In the genomic region with DNA sequence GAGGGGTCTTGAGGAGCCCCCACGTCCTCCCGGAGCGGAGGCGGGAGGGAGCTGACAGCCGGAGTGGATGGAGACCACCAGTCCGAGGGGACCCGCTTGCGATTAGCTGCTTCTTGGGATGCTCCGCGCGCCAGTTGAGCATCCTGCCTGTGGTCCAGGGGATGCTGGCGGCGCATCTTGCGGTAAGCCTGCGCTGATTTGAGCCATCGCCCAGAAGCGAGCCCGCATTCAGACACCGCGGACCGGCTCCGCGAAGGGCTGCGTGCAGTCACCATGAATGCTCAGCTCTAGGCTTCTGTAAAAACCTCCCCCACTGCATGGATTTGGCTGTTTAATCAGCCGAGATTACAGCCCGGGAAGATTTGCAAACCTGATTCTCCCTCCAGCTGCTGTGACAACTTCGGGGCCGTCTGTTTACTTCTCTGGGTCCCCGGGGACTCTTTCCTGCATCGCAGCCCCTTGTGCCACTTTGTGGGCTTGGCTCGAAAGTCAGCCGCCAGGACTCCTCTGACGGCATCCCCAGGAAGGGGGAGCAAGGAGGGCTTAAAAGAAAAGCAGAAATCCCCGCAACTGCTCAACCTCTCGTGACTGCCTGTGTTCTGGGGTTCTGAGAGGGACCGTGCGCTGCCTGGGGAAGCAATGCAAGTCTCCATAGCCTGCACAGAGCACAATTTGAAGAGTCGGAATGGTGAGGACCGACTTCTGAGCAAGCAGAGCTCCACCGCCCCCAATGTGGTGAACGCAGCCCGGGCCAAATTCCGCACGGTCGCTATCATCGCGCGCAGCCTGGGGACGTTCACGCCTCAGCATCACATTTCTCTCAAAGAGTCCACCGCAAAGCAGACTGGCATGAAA, we compare ENCODE assay signal across 8 cellular contexts.
DNase-seq lines count a peak whose midpoint lies in the region; ATAC-seq lines count a peak whose summit lies in the region.

No MANE protein-coding gene starts in this region.

- peaks cover 0 to 5% of the 10 kb centered on the region in 2 donors for H3K4me1 ChIP-seq in duodenal mucosa (ENCODE audit: control insufficient read depth in 1 of 2, insufficient read depth in 2 of 2, low read length in 2 of 2)
- H3K4me1 ChIP-seq in mucosa of stomach (ENCODE audit: control insufficient read depth, insufficient read depth, low read length) = peaks cover 12% of the 10 kb centered on the region

- DNase-seq in NCI-H524 (lab: John Stamatoyannopoulos, UW) (peak; percentile 91 to 92), cortex of kidney (lab: John Stamatoyannopoulos, UW) (no peak), cerebellar nuclear complex (lab: John Stamatoyannopoulos, UW) (no peak), NCI-H1092 treated with DMSO at 0.1 percent for 48 hours (lab: John Stamatoyannopoulos, UW) (no peak)

- H3K4me3 ChIP-seq in duodenal mucosa (ENCODE audit: low read depth in 1 of 2, low read length in 2 of 2) (peak overlapping the region; percentile 38 to 55), mucosa of stomach (ENCODE audit: low read length) (no peak overlapping the region)

- H3K9ac ChIP-seq in duodenal mucosa (ENCODE audit: low read depth in 1 of 2, low read length in 2 of 2) = no peak overlapping the region
- peak overlapping the region; percentile 17 for H3K9ac ChIP-seq in mucosa of stomach (ENCODE audit: low read length)

- peak; percentile 60 for ATAC-seq in GM18907 (IDR thresholded peaks at IDR 0.05; ENCODE audit: unreplicated experiment)
- ATAC-seq in HG03460 (IDR thresholded peaks at IDR 0.05; ENCODE audit: unreplicated experiment) = no peak

- H3K27me3 ChIP-seq in duodenal mucosa (ENCODE audit: control insufficient read depth in 1 of 2, insufficient read depth in 2 of 2, low read length in 2 of 2) (peaks cover 30 to 47% of the 10 kb centered on the region in 2 donors), mucosa of stomach (ENCODE audit: control insufficient read depth, insufficient read depth, low read length) (peaks cover 36% of the 10 kb centered on the region)

- H3K9me3 ChIP-seq in duodenal mucosa (ENCODE audit: control insufficient read depth in 1 of 2, low read length in 2 of 2) (no peaks in the 10 kb centered on the region), mucosa of stomach (ENCODE audit: control insufficient read depth, low read length) (no peaks in the 10 kb centered on the region)

- no peak overlapping the region for H3K27ac ChIP-seq in duodenal mucosa (ENCODE audit: low read depth, low read length)

- H3K36me3 ChIP-seq in duodenal mucosa (ENCODE audit: control insufficient read depth in 1 of 2, insufficient read depth in 2 of 2, low read length in 2 of 2) = no peaks in the 10 kb centered on the region
- no peaks in the 10 kb centered on the region for H3K36me3 ChIP-seq in mucosa of stomach (ENCODE audit: control insufficient read depth, insufficient read depth, low read length)

Comparison
In these comparisons a context has a peak if more than half of its experiments do, and no peak if none do; other contexts are left out.
1. DNase-seq: peak in NCI-H524 (2 of 2); none in cortex of kidney (single experiment), cerebellar nuclear complex (0 of 2) and NCI-H1092 treated with DMSO at 0.1 percent for 48 hours (single experiment).